9 cellular contexts compared by ENCODE assay signal in genomic region chr1:75672528-75673393, GRCh38. TPM values are rescaled to one million over a fixed set of nuclear protein-coding genes. Genes with fewer than 3 reads are reported as not detected.
DNase-seq lines count a peak whose midpoint lies in the region; ATAC-seq, FAIRE-seq and TF ChIP-seq lines count a peak whose summit lies in the region.
"Had no signal": no experiment of that assay in that cellular context is flagged by ENCODE, and none has a peak within 500 bp of the region (broad histone marks: within the 10 kb centered on the region; RNA-seq: fewer than 3 reads in every experiment).

No MANE protein-coding gene starts in this region.

- H3K36me3 Mint-ChIP-seq in activated T-cell treated with anti-CD3 and anti-CD28 coated beads, Interleukin-2, amount 50 U/mL, for 24 hours (ENCODE audit: low read depth) = no peaks in the 10 kb centered on the region

- H3K9ac ChIP-seq in endothelial cell of umbilical vein (replicated peaks; ENCODE audit: extremely low read depth, insufficient read depth, low read length) = no peak overlapping the region

- DNase-seq in GM12865 (ENCODE audit: low read depth) (peak; percentile 6), M059J (ENCODE audit: low read depth) (peak; percentile 90), endothelial cell of umbilical vein (ENCODE audit: low read depth, low spot score) (no peak), osteoblast (ENCODE audit: insufficient read length, low spot score, missing footprints) (peak; percentile 83)
- no peak for DNase-seq in activated T-cell treated with anti-CD3 and anti-CD28 coated beads, Interleukin-2, amount 50 U/mL, for 24 hours
- no peak for DNase-seq in activated CD8-positive, alpha-beta memory T cell treated with anti-CD3 and anti-CD28 coated beads for 24 hours
- DNase-seq: left ventricle myocardium superior had no signal

- H3K4me1 ChIP-seq in endothelial cell of umbilical vein (ENCODE audit: control insufficient read depth, extremely low read depth, insufficient read depth, low read length) (no peaks in the 10 kb centered on the region), osteoblast (ENCODE audit: insufficient read depth, low read length) (peaks cover 5% of the 10 kb centered on the region)

- H3K36me3 ChIP-seq in endothelial cell of umbilical vein (ENCODE audit: control insufficient read depth in 2 of 2, extremely low read depth in 1 of 2, insufficient read depth in 2 of 2, low read length in 2 of 2) = no peaks in the 10 kb centered on the region
- no peaks in the 10 kb centered on the region for H3K36me3 ChIP-seq in osteoblast (ENCODE audit: insufficient read depth, low read length)

- POLR2A ChIA-PET in endothelial cell of umbilical vein (lab: Charles Lee) = no interaction called here

- dilution Hi-C loops in endothelial cell of umbilical vein (cut with MboI; ENCODE audit: extremely low pct_ligation_motif_present, low sequenced_read_pairs) = no loop called here

- no peaks in the 10 kb centered on the region for H3K4me1 Mint-ChIP-seq in activated T-cell treated with anti-CD3 and anti-CD28 coated beads, Interleukin-2, amount 50 U/mL, for 24 hours (ENCODE audit: low read depth)

- no TSS peak for BruUV-seq in endothelial cell of umbilical vein (replicated peaks; lab: Mats Ljungman, UMichigan)

- no peak for TF ChIP-seq POLR2A in endothelial cell of umbilical vein (IDR thresholded peaks at IDR 0.05; ENCODE audit: low read depth, low read length)

- H3K4me3 Mint-ChIP-seq in activated T-cell treated with anti-CD3 and anti-CD28 coated beads, Interleukin-2, amount 50 U/mL, for 24 hours = no peak overlapping the region

- H3K4me3 ChIP-seq in GM12865 (ENCODE audit: low read depth, low read length) (no peak overlapping the region), endothelial cell of umbilical vein (replicated peaks in 1 of 3; ENCODE audit: insufficient read depth in 1 of 3, low read depth in 1 of 3, low read length in 3 of 3) (no peak overlapping the region), osteoblast (ENCODE audit: insufficient read depth, low read length) (no peak overlapping the region)

- ATAC-seq in GM18861 (IDR thresholded peaks at IDR 0.05; ENCODE audit: unreplicated experiment) (no peak), GM18867 (IDR thresholded peaks at IDR 0.05; ENCODE audit: unreplicated experiment) (no peak)
- ATAC-seq: left ventricle myocardium superior had no signal

- H3K4me2 ChIP-seq in endothelial cell of umbilical vein (ENCODE audit: insufficient read depth, low read length) (no peak overlapping the region), osteoblast (ENCODE audit: insufficient read depth, low read length) (no peak overlapping the region)

- H3K9me3 Mint-ChIP-seq in activated T-cell treated with anti-CD3 and anti-CD28 coated beads, Interleukin-2, amount 50 U/mL, for 24 hours = no peaks in the 10 kb centered on the region

- TF ChIP-seq CTCF in GM12865 (IDR thresholded peaks at IDR 0.05; ENCODE audit: insufficient read depth, low read depth, low read length, missing control alignments) = no peak
- TF ChIP-seq CTCF in endothelial cell of umbilical vein (IDR thresholded peaks at IDR 0.05; ENCODE audit: extremely low read depth in 1 of 2, insufficient read depth in 1 of 2, low read depth in 1 of 2, low read length in 2 of 2) = no peak
- no peak for TF ChIP-seq CTCF in osteoblast (IDR thresholded peaks at IDR 0.05; ENCODE audit: extremely low read depth, low read depth, low read length)

- no peaks in the 10 kb centered on the region for H3K9me3 ChIP-seq in endothelial cell of umbilical vein (replicated peaks; ENCODE audit: control insufficient read depth, insufficient read depth, low read length)
- no peaks in the 10 kb centered on the region for H3K9me3 ChIP-seq in osteoblast (ENCODE audit: low read depth, low read length)

- no peaks in the 10 kb centered on the region for H3K9me1 ChIP-seq in endothelial cell of umbilical vein (replicated peaks; ENCODE audit: control insufficient read depth, extremely low read depth, insufficient read depth, low read length)

- CTCF ChIA-PET in endothelial cell of umbilical vein (lab: Charles Lee) = interaction anchor here (0.6 kb wide), 1 partner anchor 11 kb away, joined by 3 read pairs; no protein-coding TSS in a partner anchor

- intact Hi-C loops in endothelial cell of umbilical vein (cut with micrococcal nuclease) = no loop called here

- H3K27ac ChIP-seq in endothelial cell of umbilical vein (ENCODE audit: insufficient read depth, low read depth, low read length) (no peak overlapping the region), osteoblast (ENCODE audit: low read depth, low read length) (peak overlapping the region; percentile 45)

- no peak overlapping the region for H3K27ac Mint-ChIP-seq in activated T-cell treated with anti-CD3 and anti-CD28 coated beads, Interleukin-2, amount 50 U/mL, for 24 hours

- H4K20me1 ChIP-seq in endothelial cell of umbilical vein (replicated peaks; ENCODE audit: control insufficient read depth, extremely low read depth, insufficient read depth, low read length) = no peaks in the 10 kb centered on the region
- H4K20me1 ChIP-seq in osteoblast (ENCODE audit: insufficient read depth, low read length) = no peaks in the 10 kb centered on the region

- H3K79me2 ChIP-seq in endothelial cell of umbilical vein (ENCODE audit: control insufficient read depth, insufficient read depth, low read length) (no peaks in the 10 kb centered on the region), osteoblast (ENCODE audit: insufficient read depth, low read length) (no peaks in the 10 kb centered on the region)

- H3K27me3 ChIP-seq in endothelial cell of umbilical vein (ENCODE audit: control insufficient read depth in 2 of 2, insufficient read depth in 2 of 2, low read length in 2 of 2) (no peaks in the 10 kb centered on the region), osteoblast (ENCODE audit: insufficient read depth, low read length) (no peaks in the 10 kb centered on the region)

- H3K27me3 Mint-ChIP-seq in activated T-cell treated with anti-CD3 and anti-CD28 coated beads, Interleukin-2, amount 50 U/mL, for 24 hours = peaks cover 4% of the 10 kb centered on the region

- H2AFZ ChIP-seq in endothelial cell of umbilical vein (ENCODE audit: low read depth, low read length) (peak overlapping the region; percentile 23), osteoblast (ENCODE audit: low read length) (peak overlapping the region; percentile 76)

- peak; percentile 58 for FAIRE-seq in endothelial cell of umbilical vein (lab: Jason Lieb, UNC)

TF ChIP-seq in endothelial cell of umbilical vein, 7 proteins besides CTCF, POLR2A, EP300 and RAD21:
- TF ChIP-seq FOS (IDR thresholded peaks at IDR 0.05; ENCODE audit: borderline replicate concordance, insufficient read depth, low read length) = no peak
- no peak for TF ChIP-seq JUN (IDR thresholded peaks at IDR 0.05; ENCODE audit: borderline replicate concordance, insufficient read depth, insufficient read length, low read depth)
- TF ChIP-seq MYC (IDR thresholded peaks at IDR 0.05; ENCODE audit: low read depth, low read length) = no peak
- TF ChIP-seq POLR2AphosphoS5 (IDR thresholded peaks at IDR 0.05; ENCODE audit: insufficient read depth, low read depth, low read length) = no peak
- no peak for TF ChIP-seq GATA2 (IDR thresholded peaks at IDR 0.05; ENCODE audit: insufficient read depth, insufficient read length, low read depth, low read length)
- TF ChIP-seq EZH2 (IDR thresholded peaks at IDR 0.05; ENCODE audit: borderline replicate concordance, low read depth, low read length, severe bottlenecking) = no peak
- no peak for TF ChIP-seq MAX (IDR thresholded peaks at IDR 0.05; ENCODE audit: insufficient read depth, insufficient read length)

RNA-seq across cellular contexts. Expression of gene ACADM, which starts 51.7 kb away (rescaled TPM):
- total RNA-seq in M059J (2014; rRNA removed; shearing (Covaris generic)) = 55.1 and 65.1 TPM in 2 replicates
- total RNA-seq in endothelial cell of umbilical vein (32.5 and 40.4 TPM in 2 replicates), osteoblast (28.9 and 33.7 TPM in 2 replicates)
- polyA plus RNA-seq in endothelial cell of umbilical vein = 6.1 and 10.8 TPM in 2 replicates
- polyA plus RNA-seq in endothelial cell of umbilical vein (2011; cell fraction: cytosol; rRNA removed) = 17.0 and 17.2 TPM in 2 replicates
- 19.8 and 26.5 TPM in 2 replicates for polyA plus RNA-seq in endothelial cell of umbilical vein (2011; cell fraction: nucleus; rRNA removed)
- polyA plus RNA-seq in endothelial cell of umbilical vein (2012) = 31.2 and 45.5 TPM in 2 replicates
- 15.6 and 21.9 TPM in 2 replicates for polyA minus RNA-seq in endothelial cell of umbilical vein
- 9.0 TPM for polyA minus RNA-seq in endothelial cell of umbilical vein (2011; cell fraction: cytosol; rRNA and poly(A)+ RNA removed)
- 17.9 and 23.1 TPM in 2 replicates for polyA minus RNA-seq in endothelial cell of umbilical vein (2011; cell fraction: nucleus; rRNA and poly(A)+ RNA removed)

Comparison
In these comparisons a context has a peak if more than half of its experiments do, and no peak if none do; other contexts are left out.
1. DNase-seq: peak in GM12865 (single experiment), M059J (single experiment) and osteoblast (single experiment); none in endothelial cell of umbilical vein (single experiment), activated T-cell treated with anti-CD3 and anti-CD28 coated beads, Interleukin-2, amount 50 U/mL, for 24 hours (single experiment) and activated CD8-positive, alpha-beta memory T cell treated with anti-CD3 and anti-CD28 coated beads for 24 hours (single experiment).